In genomic region chr11:48184452-48184851, GRCh38 we compare ENCODE assay signal across 19 cellular contexts. TPM values are rescaled to one million over a fixed set of nuclear protein-coding genes. Genes with fewer than 3 reads are reported as not detected.
DNase-seq lines count a peak whose midpoint lies in the region; ATAC-seq, FAIRE-seq and TF ChIP-seq lines count a peak whose summit lies in the region.
"Had no signal": no experiment of that assay in that cellular context is flagged by ENCODE, and none has a peak within 500 bp of the region (broad histone marks: within the 10 kb centered on the region; RNA-seq: fewer than 3 reads in every experiment).

No MANE protein-coding gene starts in this region.

- no peak for FAIRE-seq in A549 (lab: Jason Lieb, UNC)
- FAIRE-seq: GM12878 had no signal

- POLR2A ChIA-PET in A549 (lab: Yijun Ruan, JAX), result no interaction called here

- no peak for TF ChIP-seq RAD21 in A549 (conservative IDR thresholded peaks at IDR 0.05 in 1 of 2, IDR thresholded peaks at IDR 0.05 in 1 of 2)

- no peak for TF ChIP-seq CTCF in A549 (IDR thresholded peaks at IDR 0.05)
- TF ChIP-seq CTCF in BE2C (IDR thresholded peaks at IDR 0.05; ENCODE audit: low read depth, low read length), result no peak

- H3K4me3 ChIP-seq in A549 (no peak overlapping the region), BE2C (ENCODE audit: low read depth, low read length) (no peak overlapping the region)
- H3K4me3 ChIP-seq: GM12878, PC-9, SJSA1 had no signal

- CTCF ChIA-PET in A549 (lab: Yijun Ruan, JAX), result interaction anchor here (1.8 kb wide), 1 partner anchor 12 kb away, joined by 6 read pairs; no protein-coding TSS in a partner anchor

- TF ChIP-seq EP300 in A549 (IDR thresholded peaks at IDR 0.05), result no peak

- no peaks in the 10 kb centered on the region for H3K27me3 ChIP-seq in BE2C
- H3K27me3 ChIP-seq: SJSA1 had no signal

- ATAC-seq in A549, result peak; percentile 62 to 63; a peak in 4 of 6 replicates
- ATAC-seq: GM12878 had no signal

- no peak overlapping the region for H3K27ac ChIP-seq in A549
- H3K27ac ChIP-seq: PC-9, SJSA1 had no signal

- no peaks in the 10 kb centered on the region for H3K4me1 ChIP-seq in A549
- H3K4me1 ChIP-seq in BE2C, result no peaks in the 10 kb centered on the region
- H3K4me1 ChIP-seq: SJSA1 had no signal

- no peak for DNase-seq in A549 (ENCODE audit: low read depth in 1 of 2, low spot score in 1 of 2)
- peak; percentile 40 for DNase-seq in DMS53 (lab: John Stamatoyannopoulos, UW)
- peak; percentile 26 for DNase-seq in NCI-H82 (lab: John Stamatoyannopoulos, UW)
- peak; percentile 38 for DNase-seq in SW480 (ENCODE audit: low spot score)
- no peak for DNase-seq in stimulated activated CD4-positive, alpha-beta T cell treated with anti-CD3 and anti-CD28 coated beads, Interleukin-15, amount 100 ng/mL, for 24 hours
- DNase-seq in BE2C, result no peak
- DNase-seq in NCI-H2029 treated with DMSO at 0.1 percent for 48 hours (lab: John Stamatoyannopoulos, UW), result no peak
- DNase-seq: ACHN, EL, KBM-7, MV-4-11, NCI-H1417, NCI-H187, NCI-H226, PC-9, SW 1271 had no signal

- H3K4me2 ChIP-seq in A549, result no peak overlapping the region
- H3K4me2 ChIP-seq: PC-9 had no signal

- no peaks in the 10 kb centered on the region for H3K9me3 ChIP-seq in A549
- H3K9me3 ChIP-seq in BE2C, result no peaks in the 10 kb centered on the region
- H3K9me3 ChIP-seq: SJSA1 had no signal

- no peaks in the 10 kb centered on the region for H3K36me3 ChIP-seq in BE2C
- H3K36me3 ChIP-seq: SJSA1 had no signal

- TF ChIP-seq POLR2A in A549 (IDR thresholded peaks at IDR 0.05; ENCODE audit: low read length), result no peak

TF ChIP-seq in A549, 52 proteins besides CTCF, POLR2A, EP300 and RAD21:
- TF ChIP-seq CBX8 (IDR thresholded peaks at IDR 0.05), result no peak
- no peak for TF ChIP-seq RARB (CRISPR knock-in tag; IDR thresholded peaks at IDR 0.05)
- TF ChIP-seq MAZ (IDR thresholded peaks at IDR 0.05; ENCODE audit: borderline replicate concordance, low read depth, low read length), result no peak
- no peak for TF ChIP-seq ESRRA (IDR thresholded peaks at IDR 0.05; ENCODE audit: borderline replicate concordance, low read length)
- no peak for TF ChIP-seq MAFK (IDR thresholded peaks at IDR 0.05; ENCODE audit: partially characterized antibody)
- no peak for TF ChIP-seq CBX2 (IDR thresholded peaks at IDR 0.05; ENCODE audit: borderline replicate concordance, low read depth)
- no peak for TF ChIP-seq KDM1A (IDR thresholded peaks at IDR 0.05; ENCODE audit: low read depth)
- no peak for TF ChIP-seq CHD2 (IDR thresholded peaks at IDR 0.05; ENCODE audit: low read length, partially characterized antibody)
- TF ChIP-seq HOXB13 (CRISPR knock-in tag; IDR thresholded peaks at IDR 0.05; ENCODE audit: low read depth), result no peak
- no peak for TF ChIP-seq GATA3 (IDR thresholded peaks at IDR 0.05; ENCODE audit: borderline replicate concordance)
- TF ChIP-seq SMC3 (IDR thresholded peaks at IDR 0.05), result no peak
- TF ChIP-seq NPAS2 (CRISPR knock-in tag; IDR thresholded peaks at IDR 0.05; ENCODE audit: borderline replicate concordance), result no peak

RNA-seq across cellular contexts. Expression of gene OR4B1, which starts 32.2 kb away (rescaled TPM):
- polyA plus RNA-seq in A549 (2011; rRNA removed) (not detected in 2 replicates), A549 (2017; fragmentation: RNase III; extraction: RNeasy Plus Mini Kit Qiagen cat#74134 plus additional on column Dnase treatment) (not detected in 3 replicates)
- polyA plus RNA-seq in A549 (2012; cell fraction: cytosol; rRNA removed), result not detected in 2 replicates
- not detected in 2 replicates for polyA plus RNA-seq in A549 (2012; cell fraction: nucleus; rRNA removed)
- 0.29 TPM in 1 of 2 replicates, not detected in the other for polyA minus RNA-seq in A549 (2011; rRNA and poly(A)+ RNA removed)
- polyA plus RNA-seq in BE2C (2012; ENCODE audit: insufficient read depth, insufficient read length, low read depth), result not detected
- polyA plus RNA-seq: CD14-positive monocyte, GM12878 had no signal

Comparison
In these comparisons a context has a peak if more than half of its experiments do, and no peak if none do; other contexts are left out.
1. DNase-seq: peak in DMS53 (single experiment), NCI-H82 (single experiment) and SW480 (single experiment); none in A549 (0 of 2), stimulated activated CD4-positive, alpha-beta T cell treated with anti-CD3 and anti-CD28 coated beads, Interleukin-15, amount 100 ng/mL, for 24 hours (single experiment), BE2C (single experiment) and NCI-H2029 treated with DMSO at 0.1 percent for 48 hours (single experiment).